Comparison of ENCODE assay signal across 8 cellular contexts in genomic region chr10:101060951-101061813, GRCh38. TPM values are rescaled to one million over a fixed set of nuclear protein-coding genes. Genes with fewer than 3 reads are reported as not detected.
DNase-seq lines count a peak whose midpoint lies in the region; ATAC-seq and TF ChIP-seq lines count a peak whose summit lies in the region.

No MANE protein-coding gene starts in this region.

- intact Hi-C loops in left cardiac atrium (cut with DNase I): loop anchor here in 1 of 2 donors (2.0 kb wide), 1 partner anchor 18 kb away; no protein-coding TSS in a partner anchor
- intact Hi-C loops in prostate gland (cut with DNase I): no loop called here
- intact Hi-C loops in vagina (cut with DNase I): loop anchor here (5.0 kb wide), 1 partner anchor 69 kb away; no protein-coding TSS in a partner anchor

- peaks cover 48% of the 10 kb centered on the region for H3K27me3 ChIP-seq in H7 (ENCODE audit: control insufficient read depth, insufficient read depth, low read length)
- H3K27me3 ChIP-seq in SJSA1 (replicated peaks): no peaks in the 10 kb centered on the region
- no peaks in the 10 kb centered on the region for H3K27me3 ChIP-seq in adipocyte (replicated peaks; ENCODE audit: control insufficient read depth, insufficient read depth, low read length)
- no peaks in the 10 kb centered on the region for H3K27me3 ChIP-seq in prostate gland (replicated peaks; ENCODE audit: insufficient read depth)
- H3K27me3 ChIP-seq in vagina: no peaks in the 10 kb centered on the region

- TF ChIP-seq CTCF in prostate gland (IDR thresholded peaks at IDR 0.05): peak in 2 of 4 experiments; percentile 19 to 29
- no peak for TF ChIP-seq CTCF in vagina (IDR thresholded peaks at IDR 0.05)

- WGBS in prostate gland: 1% methylated on average over 69 of the region's 76 CpGs

- peak overlapping the region; percentile 97 for H3K27ac ChIP-seq in SJSA1
- peak overlapping the region; percentile 98 to 99 for H3K27ac ChIP-seq in prostate gland
- H3K27ac ChIP-seq in vagina: peak overlapping the region; percentile 96

- TF ChIP-seq POLR2A in prostate gland (IDR thresholded peaks at IDR 0.05): peak; percentile 67
- no peak for TF ChIP-seq POLR2A in vagina (IDR thresholded peaks at IDR 0.05)

- ATAC-seq in left cardiac atrium: peak; percentile 88 to 92

- no peaks in the 10 kb centered on the region for H3K36me3 ChIP-seq in H7 (replicated peaks; ENCODE audit: control insufficient read depth, insufficient read depth, low read length)
- no peaks in the 10 kb centered on the region; the same call in 1 of the 2 replicates for H3K36me3 ChIP-seq in SJSA1
- H3K36me3 ChIP-seq in adipocyte (ENCODE audit: control insufficient read depth, insufficient read depth, low read length, severe bottlenecking): no peaks in the 10 kb centered on the region
- H3K36me3 ChIP-seq in prostate gland: no peaks in the 10 kb centered on the region
- no peaks in the 10 kb centered on the region for H3K36me3 ChIP-seq in vagina

- H3K4me3 ChIP-seq in GM08714 (ENCODE audit: low read length) (peak overlapping the region; percentile 95), H7 (ENCODE audit: insufficient read depth, low read depth, low read length) (peak overlapping the region; percentile 65), SJSA1 (peak overlapping the region; percentile 80), adipocyte (ENCODE audit: low read length) (peak overlapping the region; percentile 94), prostate gland (peak overlapping the region; percentile 76 to 83), vagina (peak overlapping the region; percentile 68 to 84)

- H3K4me1 ChIP-seq in SJSA1 (replicated peaks): peaks cover 34% of the 10 kb centered on the region
- peaks cover 46% of the 10 kb centered on the region for H3K4me1 ChIP-seq in adipocyte (ENCODE audit: control insufficient read depth, insufficient read depth, low read length)
- H3K4me1 ChIP-seq in prostate gland (replicated peaks): peaks cover 4% of the 10 kb centered on the region
- H3K4me1 ChIP-seq in vagina: peaks cover 44% of the 10 kb centered on the region

- H3K9ac ChIP-seq in adipocyte (ENCODE audit: low read length): peak overlapping the region; percentile 96

- DNase-seq in H7 (peak; percentile 99), M059J (ENCODE audit: low read depth) (peak; percentile 90), SJSA1 (ENCODE audit: low read depth in 1 of 2, low spot score in 2 of 2) (peak; percentile 99), adipocyte (ENCODE audit: low read depth) (peak; percentile 98), left cardiac atrium (peak; percentile 98), prostate gland (ENCODE audit: low spot score) (peak; percentile 90), vagina (ENCODE audit: extremely low spot score in 2 of 2) (no peak)

- H3K9me3 ChIP-seq in SJSA1 (replicated peaks) (no peaks in the 10 kb centered on the region), adipocyte (ENCODE audit: control insufficient read depth, low read length) (no peaks in the 10 kb centered on the region), prostate gland (no peaks in the 10 kb centered on the region), vagina (no peaks in the 10 kb centered on the region)

RNA-seq across cellular contexts. Expression of gene KAZALD1, which starts 0.6 kb away (rescaled TPM):
- 11.9 and 22.0 TPM in 2 replicates for total RNA-seq in H7 (2014; rRNA removed; shearing (Covaris generic))
- total RNA-seq in M059J (2014; rRNA removed; shearing (Covaris generic)): 6.7 and 12.5 TPM in 2 replicates
- 1.4 and 1.8 TPM in 2 replicates for total RNA-seq in SJSA1 (2014; rRNA removed; shearing (Covaris generic))
- total RNA-seq in left cardiac atrium: 1 to 10 TPM; 7.1 to 7.2 TPM
- total RNA-seq in prostate gland: 10 to 100 TPM in 1 of 2 donors, 1 to 10 TPM in 1; 9.8 to 24.4 TPM
- 4.2 TPM for total RNA-seq in vagina

RNA-seq across cellular contexts. Expression of gene SFXN3, which starts 30.1 kb away (rescaled TPM):
- 4.1 and 5.6 TPM in 2 replicates for total RNA-seq in H7 (2014; rRNA removed; shearing (Covaris generic))
- total RNA-seq in M059J (2014; rRNA removed; shearing (Covaris generic)): 38.7 and 58.0 TPM in 2 replicates
- total RNA-seq in SJSA1 (2014; rRNA removed; shearing (Covaris generic)): 29.6 and 52.4 TPM in 2 replicates
- 10 to 100 TPM; 22.8 to 28.9 TPM for total RNA-seq in left cardiac atrium
- 10 to 100 TPM; 20.7 to 65.4 TPM for total RNA-seq in prostate gland
- total RNA-seq in vagina: 95.0 TPM

RNA-seq across cellular contexts. Expression of gene PDZD7, which starts 30.3 kb away (rescaled TPM):
- total RNA-seq in H7 (2014; rRNA removed; shearing (Covaris generic)): 2.3 and 5.1 TPM in 2 replicates
- total RNA-seq in M059J (2014; rRNA removed; shearing (Covaris generic)): 0.27 and 1.6 TPM in 2 replicates
- 0.50 and 1.3 TPM in 2 replicates for total RNA-seq in SJSA1 (2014; rRNA removed; shearing (Covaris generic))
- total RNA-seq in left cardiac atrium (under 1 TPM; 0.44 to 0.50 TPM), prostate gland (1 to 10 TPM in 1 of 2 donors, under 1 TPM in 1; 0.82 to 1.5 TPM), vagina (1.5 TPM)

Comparison
In these comparisons a context has a peak if more than half of its experiments do, and no peak if none do; other contexts are left out.
1. DNase-seq: peak in H7 (single experiment), M059J (single experiment), SJSA1 (2 of 2), adipocyte (single experiment), left cardiac atrium (single experiment) and prostate gland (single experiment); none in vagina (0 of 2).
2. Peak in every context shown above with its lines, with median percentiles within 50 percentile points of each other: H3K4me3 ChIP-seq and H3K27ac ChIP-seq.